17 cellular contexts compared by ENCODE assay signal in the genomic region with DNA sequence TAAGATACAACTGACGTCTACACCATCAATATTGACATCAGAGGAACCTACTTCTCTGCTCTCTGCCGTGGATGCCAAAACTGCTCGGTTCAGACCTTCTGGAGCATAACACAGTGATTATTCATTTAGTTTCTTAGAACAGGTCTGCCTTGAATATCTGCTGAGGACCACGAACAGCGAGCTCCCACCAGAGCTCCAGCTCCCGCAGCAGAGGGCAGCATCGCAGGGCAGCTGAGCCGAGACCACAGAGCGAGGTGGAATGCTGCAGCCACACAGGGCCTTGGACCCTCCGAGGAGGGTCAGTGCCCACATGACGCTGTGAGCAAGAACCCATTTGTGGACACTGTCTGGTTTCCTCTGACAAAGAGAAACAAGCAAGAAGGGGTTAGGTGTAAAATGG. TPM values are rescaled to one million over a fixed set of nuclear protein-coding genes. Genes with fewer than 3 reads are reported as not detected.
"Had no signal": no experiment of that assay in that cellular context is flagged by ENCODE, and none has a peak within 500 bp of the region (broad histone marks: within the 10 kb centered on the region; RNA-seq: fewer than 3 reads in every experiment).

No MANE protein-coding gene starts in this region.

- FAIRE-seq: pancreas had no signal

- H3K27me3 ChIP-seq: ascending aorta, pancreas, sigmoid colon, thyroid gland had no signal

- ATAC-seq: activated CD4-positive, alpha-beta T cell treated with anti-CD3 and anti-CD28 coated beads for 36 hours; heart right ventricle; naive thymus-derived CD8-positive, alpha-beta T cell; pancreas; stimulated activated memory B cell treated with anti-CD40 and anti-IgM and Interleukin-4, amounts not matched to agents 10 μg/mL and 1 μg/mL and 100 μg/mL, for 72 hours; WTC11 had no signal

- DNase-seq: activated CD4-positive, alpha-beta T cell treated with anti-CD3 and anti-CD28 coated beads for 36 hours; activated CD4-positive, alpha-beta T cell treated with anti-CD3 and anti-CD28 coated beads, Interleukin-2, amount 50 U/mL, for 48 hours; activated gamma-delta T cell; cortex of kidney; heart right ventricle; mesendoderm; naive thymus-derived CD8-positive, alpha-beta T cell; sigmoid colon; stimulated activated CD4-positive, alpha-beta T cell treated with anti-CD3 and anti-CD28 coated beads, Interleukin-4, amount 100 ng/mL, for 4 hours; SW 1271; thyroid gland had no signal

- H3K36me3 ChIP-seq: pancreas, thyroid gland had no signal

- H3K4me1 ChIP-seq: pancreas, thyroid gland had no signal

- H3K27ac ChIP-seq: ascending aorta, esophagus muscularis mucosa, heart right ventricle, pancreas, sigmoid colon, thyroid gland had no signal

- H3K9me3 ChIP-seq: ascending aorta, esophagus muscularis mucosa, heart right ventricle, pancreas, sigmoid colon, thyroid gland had no signal

- H3K4me3 ChIP-seq: ascending aorta, esophagus muscularis mucosa, heart right ventricle, pancreas, sigmoid colon, thyroid gland had no signal

RNA-seq across cellular contexts. Expression of a gene that starts 6.8 kb away (rescaled TPM):
- total RNA-seq: pulmonary artery endothelial cell had no signal
